ENCODE assay signal across 38 cellular contexts in the genomic region with DNA sequence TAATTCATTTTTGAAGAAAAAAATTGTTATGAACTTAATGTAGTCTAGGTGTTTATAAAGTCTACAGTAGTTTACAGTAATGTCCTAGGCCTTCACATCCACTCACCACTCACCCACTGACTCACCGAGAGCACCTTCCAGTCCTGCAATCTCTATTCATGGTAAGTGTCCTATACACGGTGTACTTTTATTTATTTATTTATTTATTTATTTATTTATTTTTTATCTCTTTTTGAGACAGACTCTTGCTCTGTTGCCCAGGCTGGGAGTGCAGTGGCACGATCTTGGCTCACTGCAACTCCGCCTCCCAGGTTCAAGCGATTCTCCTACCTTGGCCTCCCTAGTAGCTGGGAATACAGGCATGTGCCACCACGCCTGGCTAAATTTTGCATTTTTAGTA.
"Had no signal": no experiment of that assay in that cellular context is flagged by ENCODE, and none has a peak within 500 bp of the region (broad histone marks: within the 10 kb centered on the region; RNA-seq: fewer than 3 reads in every experiment).

No MANE protein-coding gene starts in this region.

- H3K9me3 Mint-ChIP-seq: activated naive CD4-positive, alpha-beta T cell treated with anti-CD3 and anti-CD28 coated beads for 36 hours; activated naive CD4-positive, alpha-beta T cell treated with anti-CD3 and anti-CD28 coated beads, Interleukin-2, amount 10 ng/mL, durations not matched to agents 7 days and 5 days; activated naive CD4-positive, alpha-beta T cell treated with anti-CD3 and anti-CD28 coated beads, Interleukin-2, amount 50 U/mL, for 24 hours; activated naive CD4-positive, alpha-beta T cell treated with anti-CD3 and anti-CD28 coated beads, Interleukin-2, amount 50 U/mL, for 72 hours; activated naive CD8-positive, alpha-beta T cell treated with anti-CD3 and anti-CD28 coated beads for 36 hours; activated naive CD8-positive, alpha-beta T cell treated with anti-CD3 and anti-CD28 coated beads, Interleukin-2, amount 10 ng/mL, durations not matched to agents 7 days and 5 days; activated naive CD8-positive, alpha-beta T cell treated with anti-CD3 and anti-CD28 coated beads, Interleukin-2, amount 50 U/mL, for 24 hours; activated T-cell treated with anti-CD3 and anti-CD28 coated beads, Interleukin-2, amount 50 U/mL, for 24 hours; activated T-cell treated with anti-CD3 and anti-CD28 coated beads, Interleukin-2, amount 50 U/mL, for 4 hours; activated T-cell treated with anti-CD3 and anti-CD28 coated beads, Interleukin-2, amount 50 U/mL, for 72 hours; activated T-helper 1 cell treated with anti-CD3 and anti-CD28 coated beads, Interleukin-12 subunit alpha, Interleukin-12 subunit beta, Interleukin-2, Interleukin-4 antibody, amounts not matched to agents 30 ng/mL and 10 ng/mL and 1 ng/mL, durations not matched to agents 14 hours and 24 hours and 36 hours; activated T-helper 17 cell treated with anti-CD3 and anti-CD28 coated beads, Interleukin-2, amount 50 U/mL, for 72 hours; activated T-helper 2 cell treated with anti-CD3 and anti-CD28 coated beads, Interferon-gamma antibody, Interleukin-2, Interleukin-4, amounts not matched to agents 10 μg/mL and 5 μg/mL and 100 μg/mL, durations not matched to agents 14 hours and 24 hours and 36 hours had no signal

- FAIRE-seq: astrocyte, bronchial epithelial cell had no signal

- H3K9me3 ChIP-seq: adrenal gland, ascending aorta, body of pancreas, breast epithelium had no signal

- H3K36me3 ChIP-seq: adrenal gland, ascending aorta, brain microvascular endothelial cell, breast epithelium, cardiac muscle cell had no signal

- H3K4me1 Mint-ChIP-seq: activated naive CD4-positive, alpha-beta T cell treated with anti-CD3 and anti-CD28 coated beads, Interleukin-2, amount 10 ng/mL, durations not matched to agents 7 days and 5 days; activated naive CD8-positive, alpha-beta T cell treated with anti-CD3 and anti-CD28 coated beads, Interleukin-2, amount 10 ng/mL, durations not matched to agents 7 days and 5 days; activated T-helper 17 cell treated with anti-CD3 and anti-CD28 coated beads, Interleukin-2, amount 50 U/mL, for 72 hours had no signal

- H3K27me3 Mint-ChIP-seq: activated naive CD4-positive, alpha-beta T cell treated with anti-CD3 and anti-CD28 coated beads, Interleukin-2, amount 50 U/mL, for 24 hours; activated naive CD8-positive, alpha-beta T cell; activated naive CD8-positive, alpha-beta T cell treated with anti-CD3 and anti-CD28 coated beads for 36 hours; activated naive CD8-positive, alpha-beta T cell treated with anti-CD3 and anti-CD28 coated beads, Interleukin-2, amount 50 U/mL, for 24 hours; activated T-cell treated with anti-CD3 and anti-CD28 coated beads, Interleukin-2, amount 50 U/mL, for 24 hours; activated T-helper 17 cell treated with anti-CD3 and anti-CD28 coated beads, Interleukin-2, amount 50 U/mL, for 72 hours had no signal

- H3K36me3 Mint-ChIP-seq: activated naive CD4-positive, alpha-beta T cell treated with anti-CD3 and anti-CD28 coated beads, Interleukin-2, amount 10 ng/mL, durations not matched to agents 7 days and 5 days; activated naive CD4-positive, alpha-beta T cell treated with anti-CD3 and anti-CD28 coated beads, Interleukin-2, amount 50 U/mL, for 72 hours; activated naive CD8-positive, alpha-beta T cell; activated naive CD8-positive, alpha-beta T cell treated with anti-CD3 and anti-CD28 coated beads for 36 hours; activated naive CD8-positive, alpha-beta T cell treated with anti-CD3 and anti-CD28 coated beads, Interleukin-2, amount 10 ng/mL, durations not matched to agents 7 days and 5 days; brain had no signal

- H3K4me3 Mint-ChIP-seq: activated naive CD4-positive, alpha-beta T cell treated with anti-CD3 and anti-CD28 coated beads for 36 hours; activated naive CD4-positive, alpha-beta T cell treated with anti-CD3 and anti-CD28 coated beads, Interleukin-2, amount 10 ng/mL, durations not matched to agents 7 days and 5 days; activated naive CD4-positive, alpha-beta T cell treated with anti-CD3 and anti-CD28 coated beads, Interleukin-2, amount 50 U/mL, for 24 hours; activated naive CD8-positive, alpha-beta T cell; activated naive CD8-positive, alpha-beta T cell treated with anti-CD3 and anti-CD28 coated beads for 36 hours; activated naive CD8-positive, alpha-beta T cell treated with anti-CD3 and anti-CD28 coated beads, Interleukin-2, amount 10 ng/mL, durations not matched to agents 7 days and 5 days; activated naive CD8-positive, alpha-beta T cell treated with anti-CD3 and anti-CD28 coated beads, Interleukin-2, amount 50 U/mL, for 24 hours; activated T-cell treated with anti-CD3 and anti-CD28 coated beads, Interleukin-2, amount 50 U/mL, for 24 hours; activated T-cell treated with anti-CD3 and anti-CD28 coated beads, Interleukin-2, amount 50 U/mL, for 4 hours; activated T-cell treated with anti-CD3 and anti-CD28 coated beads, Interleukin-2, amount 50 U/mL, for 72 hours; activated T-helper 1 cell treated with anti-CD3 and anti-CD28 coated beads, Interleukin-12 subunit alpha, Interleukin-12 subunit beta, Interleukin-2, Interleukin-4 antibody, amounts not matched to agents 30 ng/mL and 10 ng/mL and 1 ng/mL, durations not matched to agents 14 hours and 24 hours and 36 hours; activated T-helper 17 cell treated with anti-CD3 and anti-CD28 coated beads, Interleukin-2, amount 50 U/mL, for 72 hours; brain had no signal

- H3K4me1 ChIP-seq: adrenal gland, breast epithelium had no signal

- H3K27ac Mint-ChIP-seq: activated naive CD4-positive, alpha-beta T cell treated with anti-CD3 and anti-CD28 coated beads for 36 hours; activated naive CD4-positive, alpha-beta T cell treated with anti-CD3 and anti-CD28 coated beads, Interleukin-2, amount 10 ng/mL, durations not matched to agents 7 days and 5 days; activated naive CD4-positive, alpha-beta T cell treated with anti-CD3 and anti-CD28 coated beads, Interleukin-2, amount 50 U/mL, for 24 hours; activated naive CD4-positive, alpha-beta T cell treated with anti-CD3 and anti-CD28 coated beads, Interleukin-2, amount 50 U/mL, for 72 hours; activated naive CD8-positive, alpha-beta T cell; activated naive CD8-positive, alpha-beta T cell treated with anti-CD3 and anti-CD28 coated beads for 36 hours; activated naive CD8-positive, alpha-beta T cell treated with anti-CD3 and anti-CD28 coated beads, Interleukin-2, amount 10 ng/mL, durations not matched to agents 7 days and 5 days; activated naive CD8-positive, alpha-beta T cell treated with anti-CD3 and anti-CD28 coated beads, Interleukin-2, amount 50 U/mL, for 24 hours; activated T-cell treated with anti-CD3 and anti-CD28 coated beads, Interleukin-2, amount 50 U/mL, for 24 hours; activated T-cell treated with anti-CD3 and anti-CD28 coated beads, Interleukin-2, amount 50 U/mL, for 72 hours; activated T-helper 1 cell treated with anti-CD3 and anti-CD28 coated beads, Interleukin-12 subunit alpha, Interleukin-12 subunit beta, Interleukin-2, Interleukin-4 antibody, amounts not matched to agents 30 ng/mL and 10 ng/mL and 1 ng/mL, durations not matched to agents 14 hours and 24 hours and 36 hours; activated T-helper 17 cell treated with anti-CD3 and anti-CD28 coated beads, Interleukin-2, amount 50 U/mL, for 72 hours; activated T-helper 2 cell treated with anti-CD3 and anti-CD28 coated beads, Interferon-gamma antibody, Interleukin-2, Interleukin-4, amounts not matched to agents 10 μg/mL and 5 μg/mL and 100 μg/mL, durations not matched to agents 14 hours and 24 hours and 36 hours; brain had no signal

- DNase-seq: activated effector memory CD4-positive, alpha-beta T cell treated with Interleukin-2 at 50 U/mL for 16 hours; activated gamma-delta T cell; activated gamma-delta T cell treated with Interleukin-2 at 50 U/mL for 16 hours; activated naive CD4-positive, alpha-beta T cell; activated naive CD4-positive, alpha-beta T cell treated with anti-CD3 and anti-CD28 coated beads for 36 hours; activated naive CD4-positive, alpha-beta T cell treated with anti-CD3 and anti-CD28 coated beads, Interleukin-2, amount 10 ng/mL, durations not matched to agents 7 days and 5 days; activated naive CD4-positive, alpha-beta T cell treated with anti-CD3 and anti-CD28 coated beads, Interleukin-2, amount 50 U/mL, for 16 hours; activated naive CD4-positive, alpha-beta T cell treated with Interleukin-2 at 50 U/mL for 16 hours; activated naive CD8-positive, alpha-beta T cell treated with anti-CD3 and anti-CD28 coated beads for 36 hours; activated naive CD8-positive, alpha-beta T cell treated with anti-CD3 and anti-CD28 coated beads, Interleukin-2, amount 10 ng/mL, durations not matched to agents 7 days and 5 days; activated naive CD8-positive, alpha-beta T cell treated with anti-CD3 and anti-CD28 coated beads, Interleukin-2, amount 50 U/mL, for 24 hours; activated T-cell treated with anti-CD3 and anti-CD28 coated beads, Interleukin-2, amount 50 U/mL, for 1 hour; activated T-cell treated with anti-CD3 and anti-CD28 coated beads, Interleukin-2, amount 50 U/mL, for 24 hours; activated T-cell treated with anti-CD3 and anti-CD28 coated beads, Interleukin-2, amount 50 U/mL, for 4 hours; activated T-cell treated with anti-CD3 and anti-CD28 coated beads, Interleukin-2, amount 50 U/mL, for 48 hours; activated T-cell treated with anti-CD3 and anti-CD28 coated beads, Interleukin-2, amount 50 U/mL, for 72 hours; adrenal gland; amniotic stem cell; amygdala; anterior cingulate cortex; aorta; body of pancreas; brain microvascular endothelial cell; caudate nucleus; central memory CD4-positive, alpha-beta T cell; cerebellar nuclear complex had no signal

- H3K4me3 ChIP-seq: adrenal gland, ascending aorta, body of pancreas, breast epithelium, cardiac muscle cell had no signal

- H3K27me3 ChIP-seq: adrenal gland, ascending aorta, body of pancreas, brain microvascular endothelial cell, breast epithelium, cardiac muscle cell had no signal

- ATAC-seq: activated naive CD4-positive, alpha-beta T cell treated with anti-CD3 and anti-CD28 coated beads, Interleukin-2, amount 50 U/mL, for 72 hours; activated naive CD8-positive, alpha-beta T cell treated with anti-CD3 and anti-CD28 coated beads, Interleukin-2, amount 50 U/mL, for 24 hours; activated T-cell treated with anti-CD3 and anti-CD28 coated beads, Interleukin-2, amount 50 U/mL, for 4 hours; activated T-helper 17 cell treated with anti-CD3 and anti-CD28 coated beads, Interleukin-2, amount 50 U/mL, for 72 hours; body of pancreas had no signal

- H3K27ac ChIP-seq: adrenal gland, ascending aorta, body of pancreas, brain microvascular endothelial cell, breast epithelium, cardiac muscle cell had no signal
